In the genomic region with DNA sequence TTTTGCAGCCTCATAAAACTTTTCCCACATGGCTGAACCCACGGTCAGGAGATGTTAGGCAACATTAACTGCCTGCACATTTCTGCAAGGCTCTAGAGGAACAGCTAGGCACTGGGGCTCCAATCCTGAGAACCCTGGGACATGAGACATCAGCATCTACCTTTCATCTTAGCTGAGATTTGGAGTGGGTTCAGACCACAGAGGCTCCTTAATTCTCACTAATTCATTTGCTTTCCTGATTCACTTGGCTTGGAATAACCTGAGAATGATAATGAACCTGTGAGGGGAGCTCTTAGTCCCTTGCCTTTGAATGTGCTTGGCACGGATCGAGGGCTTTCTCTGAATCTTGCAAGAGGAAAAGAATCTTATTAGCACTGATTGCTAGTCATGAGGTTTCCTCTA, we compare ENCODE assay signal across 19 cellular contexts.
DNase-seq lines count a peak whose midpoint lies in the region; ATAC-seq and TF ChIP-seq lines count a peak whose summit lies in the region.
"Had no signal": no experiment of that assay in that cellular context is flagged by ENCODE, and none has a peak within 500 bp of the region (broad histone marks: within the 10 kb centered on the region; RNA-seq: fewer than 3 reads in every experiment).

No MANE protein-coding gene starts in this region.

- TF ChIP-seq CTCF in GM23338 (conservative IDR thresholded peaks at IDR 0.05; ENCODE audit: low read depth in 2 of 2) (peak in 1 of 2 experiments; percentile 14; a peak in 1 of 4 replicates), fibroblast of pulmonary artery (IDR thresholded peaks at IDR 0.05; ENCODE audit: low read length, missing control alignments) (no peak), omental fat pad (IDR thresholded peaks at IDR 0.05) (no peak), GM10248 (IDR thresholded peaks at IDR 0.05; ENCODE audit: control extremely low read depth, extremely low read depth, low read depth, missing control alignments) (no peak)

- POLR2A ChIA-PET in GM10248 (lab: Yijun Ruan, JAX), result no interaction called here

- H3K4me1 Mint-ChIP-seq in GM23338, result peaks cover 5% of the 10 kb centered on the region; the same call in 2 of the 3 replicates
- H3K4me1 Mint-ChIP-seq: naive thymus-derived CD4-positive, alpha-beta T cell; stimulated activated memory B cell treated with anti-CD40 and anti-IgM and Interleukin-4, amounts not matched to agents 10 μg/mL and 1 μg/mL and 100 μg/mL, for 72 hours had no signal

- in situ Hi-C loops in SK-MEL-5 (cut with HindIII; ENCODE audit: low pct_unique_long_range_greater_than_20kb, low sequenced_read_pairs), result no loop called here

- H3K4me2 ChIP-seq in GM23338, result no peak overlapping the region
- H3K4me2 ChIP-seq: KMS-11 had no signal

- H3K27ac ChIP-seq in GM23338 (ENCODE audit: low read depth), result no peak overlapping the region
- H3K27ac ChIP-seq: KMS-11, spleen had no signal

- peak; percentile 79 for ATAC-seq in GM23338
- ATAC-seq in omental fat pad (ENCODE audit: low FRiP score), result peak; percentile 64
- ATAC-seq in GM18870 (IDR thresholded peaks at IDR 0.05; ENCODE audit: unreplicated experiment), result no peak
- ATAC-seq: naive thymus-derived CD4-positive, alpha-beta T cell; stimulated activated memory B cell treated with anti-CD40 and anti-IgM and Interleukin-4, amounts not matched to agents 10 μg/mL and 1 μg/mL and 100 μg/mL, for 72 hours had no signal

- no peak overlapping the region for H3K4me3 Mint-ChIP-seq in GM23338
- H3K4me3 Mint-ChIP-seq: naive thymus-derived CD4-positive, alpha-beta T cell; stimulated activated memory B cell treated with anti-CD40 and anti-IgM and Interleukin-4, amounts not matched to agents 10 μg/mL and 1 μg/mL and 100 μg/mL, for 72 hours; type B pancreatic cell had no signal

- H3K27me3 Mint-ChIP-seq in GM23338 (ENCODE audit: insufficient read depth, low read depth, poor library complexity), result no peaks in the 10 kb centered on the region
- H3K27me3 Mint-ChIP-seq: naive thymus-derived CD4-positive, alpha-beta T cell had no signal

- H3K27me3 ChIP-seq in GM23338 (ENCODE audit: insufficient read depth), result no peaks in the 10 kb centered on the region
- H3K27me3 ChIP-seq: spleen had no signal

- no peaks in the 10 kb centered on the region for H3F3A ChIP-seq in GM23338 (replicated peaks; ENCODE audit: low read depth)

- H3K27ac Mint-ChIP-seq in GM23338, result no peak overlapping the region
- H3K27ac Mint-ChIP-seq: naive thymus-derived CD4-positive, alpha-beta T cell; stimulated activated memory B cell treated with anti-CD40 and anti-IgM and Interleukin-4, amounts not matched to agents 10 μg/mL and 1 μg/mL and 100 μg/mL, for 72 hours; type B pancreatic cell had no signal

- DNase-seq in GM23338 (ENCODE audit: low spot score) (peak; percentile 47), SK-MEL-5 (ENCODE audit: low read depth, low spot score) (peak; percentile 6), fibroblast of pulmonary artery (ENCODE audit: low read depth) (peak; percentile 3), omental fat pad (ENCODE audit: low spot score) (no peak), GM10248 (ENCODE audit: extremely low spot score) (no peak)
- no peak for DNase-seq in stimulated activated naive CD4-positive, alpha-beta T cell treated with Interleukin-2 at 50 U/mL for 16 hours (lab: John Stamatoyannopoulos, UW)
- DNase-seq: activated CD8-positive, alpha-beta memory T cell treated with anti-CD3 and anti-CD28 coated beads, Interleukin-2, amount 50 U/mL, for 4 hours; activated naive CD4-positive, alpha-beta T cell; DND-41; effector CD4-positive, alpha-beta T cell; naive thymus-derived CD4-positive, alpha-beta T cell; NCI-H1417; NCI-H345; SIG-M5; spleen had no signal

- no peaks in the 10 kb centered on the region for H3K9me3 Mint-ChIP-seq in GM23338
- H3K9me3 Mint-ChIP-seq: stimulated activated memory B cell treated with anti-CD40 and anti-IgM and Interleukin-4, amounts not matched to agents 10 μg/mL and 1 μg/mL and 100 μg/mL, for 72 hours; type B pancreatic cell had no signal

- no peaks in the 10 kb centered on the region for H4K20me1 ChIP-seq in GM23338 (replicated peaks; ENCODE audit: insufficient read depth)

- CTCF ChIA-PET in GM10248 (lab: Yijun Ruan, JAX), result no interaction called here

- no peaks in the 10 kb centered on the region for H3K9me2 ChIP-seq in GM23338 (ENCODE audit: insufficient read depth)

- peak overlapping the region; percentile 20; the same call in 1 of the 2 replicates for H2AFZ ChIP-seq in GM23338

- H3K4me3 ChIP-seq in GM23338 (no peak overlapping the region), fibroblast of pulmonary artery (replicated peaks; ENCODE audit: low read depth, low read length) (no peak overlapping the region)
- H3K4me3 ChIP-seq: spleen had no signal

- no peaks in the 10 kb centered on the region for H3K79me2 ChIP-seq in GM23338 (replicated peaks; ENCODE audit: insufficient read depth)

- no peaks in the 10 kb centered on the region for H3K36me3 ChIP-seq in GM23338 (ENCODE audit: insufficient read depth)
- H3K36me3 ChIP-seq: spleen had no signal

- no peaks in the 10 kb centered on the region for H3K36me3 Mint-ChIP-seq in GM23338 (ENCODE audit: low read depth)
- H3K36me3 Mint-ChIP-seq: naive thymus-derived CD4-positive, alpha-beta T cell; stimulated activated memory B cell treated with anti-CD40 and anti-IgM and Interleukin-4, amounts not matched to agents 10 μg/mL and 1 μg/mL and 100 μg/mL, for 72 hours; type B pancreatic cell had no signal

- H3K4me1 ChIP-seq in GM23338 (ENCODE audit: insufficient read depth), result peaks cover 5% of the 10 kb centered on the region; the same call in 1 of the 2 replicates

TF ChIP-seq in GM23338, 12 proteins besides CTCF, POLR2A, EP300 and RAD21 (continues in another document):
- no peak for TF ChIP-seq NANOG (IDR thresholded peaks at IDR 0.05; ENCODE audit: borderline replicate concordance)
- TF ChIP-seq JUNB (IDR thresholded peaks at IDR 0.05; ENCODE audit: unreplicated experiment), result no peak
- TF ChIP-seq EZH2phosphoT487 (IDR thresholded peaks at IDR 0.05; ENCODE audit: unreplicated experiment), result no peak
- no peak for TF ChIP-seq POLR2AphosphoS5 (IDR thresholded peaks at IDR 0.05; ENCODE audit: low read depth)
- TF ChIP-seq ZNF331 (CRISPR knock-in tag; IDR thresholded peaks at IDR 0.05; ENCODE audit: low read depth), result no peak
- TF ChIP-seq EZH2 (IDR thresholded peaks at IDR 0.05; ENCODE audit: low read depth, unreplicated experiment), result no peak
- TF ChIP-seq, protein P1, sequence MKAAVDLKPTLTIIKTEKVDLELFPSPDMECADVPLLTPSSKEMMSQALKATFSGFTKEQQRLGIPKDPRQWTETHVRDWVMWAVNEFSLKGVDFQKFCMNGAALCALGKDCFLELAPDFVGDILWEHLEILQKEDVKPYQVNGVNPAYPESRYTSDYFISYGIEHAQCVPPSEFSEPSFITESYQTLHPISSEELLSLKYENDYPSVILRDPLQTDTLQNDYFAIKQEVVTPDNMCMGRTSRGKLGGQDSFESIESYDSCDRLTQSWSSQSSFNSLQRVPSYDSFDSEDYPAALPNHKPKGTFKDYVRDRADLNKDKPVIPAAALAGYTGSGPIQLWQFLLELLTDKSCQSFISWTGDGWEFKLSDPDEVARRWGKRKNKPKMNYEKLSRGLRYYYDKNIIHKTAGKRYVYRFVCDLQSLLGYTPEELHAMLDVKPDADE (IDR thresholded peaks at IDR 0.05), result no peak
- no peak for TF ChIP-seq CREB1 (CRISPR knock-in tag; IDR thresholded peaks at IDR 0.05; ENCODE audit: low read depth)

Comparison
In these comparisons a context has a peak if more than half of its experiments do, and no peak if none do; other contexts are left out.
1. DNase-seq: peak in GM23338 (single experiment), SK-MEL-5 (single experiment) and fibroblast of pulmonary artery (single experiment); none in omental fat pad (single experiment), GM10248 (single experiment) and stimulated activated naive CD4-positive, alpha-beta T cell treated with Interleukin-2 at 50 U/mL for 16 hours (single experiment).